In the genomic region with DNA sequence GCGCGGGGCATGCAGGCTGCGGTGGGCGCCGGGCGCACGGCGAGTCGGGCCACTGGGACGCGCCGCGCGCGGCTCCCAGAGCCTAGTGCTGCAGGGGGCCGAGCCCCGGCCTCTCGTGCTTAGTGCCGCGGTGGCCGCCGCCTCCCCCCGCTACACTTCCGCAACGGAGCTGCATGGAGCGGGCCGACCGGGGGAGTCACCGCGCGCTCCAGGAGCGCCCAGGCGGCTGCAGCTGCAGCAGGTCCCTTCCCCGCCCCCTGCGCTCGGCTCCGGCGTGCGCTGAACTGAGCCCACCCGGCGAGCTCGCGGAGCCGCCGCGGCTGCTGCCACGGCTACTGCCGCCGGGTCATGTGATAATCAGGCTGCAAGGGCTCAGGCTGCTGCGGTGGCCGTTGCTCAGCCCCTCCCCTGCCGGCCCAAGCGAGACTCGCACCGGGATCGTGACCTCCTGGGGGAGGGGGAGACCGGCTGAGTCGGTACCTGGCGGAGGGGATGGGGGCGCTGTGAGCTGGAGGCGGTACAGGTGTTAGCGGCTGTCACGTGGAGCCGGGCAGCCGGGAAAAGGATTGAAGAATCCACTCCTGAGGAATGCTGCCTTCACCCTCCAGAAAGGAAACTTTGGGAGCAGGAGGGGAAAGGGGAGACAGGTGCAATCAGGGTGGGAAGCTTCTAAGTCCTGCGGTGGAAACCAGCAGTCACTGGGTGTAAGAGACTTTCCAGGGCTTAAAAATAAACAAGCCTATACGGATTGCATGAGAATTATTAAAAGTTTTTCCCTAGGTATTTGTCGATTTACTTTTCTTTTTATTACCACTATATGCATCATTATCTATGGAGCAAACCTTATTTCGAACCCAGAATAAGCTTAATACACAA, we compare ENCODE assay signal across 8 cellular contexts. TPM values are rescaled to one million over a fixed set of nuclear protein-coding genes. Genes with fewer than 3 reads are reported as not detected.
DNase-seq lines count a peak whose midpoint lies in the region; ATAC-seq and TF ChIP-seq lines count a peak whose summit lies in the region.

A gene with protein sequence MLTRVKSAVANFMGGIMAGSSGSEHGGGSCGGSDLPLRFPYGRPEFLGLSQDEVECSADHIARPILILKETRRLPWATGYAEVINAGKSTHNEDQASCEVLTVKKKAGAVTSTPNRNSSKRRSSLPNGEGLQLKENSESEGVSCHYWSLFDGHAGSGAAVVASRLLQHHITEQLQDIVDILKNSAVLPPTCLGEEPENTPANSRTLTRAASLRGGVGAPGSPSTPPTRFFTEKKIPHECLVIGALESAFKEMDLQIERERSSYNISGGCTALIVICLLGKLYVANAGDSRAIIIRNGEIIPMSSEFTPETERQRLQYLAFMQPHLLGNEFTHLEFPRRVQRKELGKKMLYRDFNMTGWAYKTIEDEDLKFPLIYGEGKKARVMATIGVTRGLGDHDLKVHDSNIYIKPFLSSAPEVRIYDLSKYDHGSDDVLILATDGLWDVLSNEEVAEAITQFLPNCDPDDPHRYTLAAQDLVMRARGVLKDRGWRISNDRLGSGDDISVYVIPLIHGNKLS (minus strand): TSS at position 352 of the 876 bp plus-strand sequence. CDS start 414 bp downstream, outside the sequence.

- peak within 1 kb of the TSS; percentile 98 for H3K4me2 ChIP-seq in neural progenitor cell

- H3K4me1 Mint-ChIP-seq in activated naive CD4-positive, alpha-beta T cell treated with anti-CD3 and anti-CD28 coated beads for 36 hours (ENCODE audit: low read depth) = peaks cover 6% of the 10 kb centered on the region
- peaks cover 25% of the 10 kb centered on the region for H3K4me1 Mint-ChIP-seq in neural progenitor cell

- peaks cover 9% of the 10 kb centered on the region for H4K20me1 ChIP-seq in neural progenitor cell (ENCODE audit: low read depth)

- H3K36me3 ChIP-seq in neural progenitor cell = no peaks in the 10 kb centered on the region

- peak within 1 kb of the TSS; percentile 3 for H3K9ac ChIP-seq in neural progenitor cell

- H3K27me3 ChIP-seq in neural progenitor cell = peaks cover 33% of the 10 kb centered on the region

- H3K9me3 ChIP-seq in neural progenitor cell (ENCODE audit: low read depth) = no peaks in the 10 kb centered on the region

- H3K4me1 ChIP-seq in neural progenitor cell = peaks cover 11% of the 10 kb centered on the region

- no peaks in the 10 kb centered on the region for H3K9me3 Mint-ChIP-seq in activated naive CD4-positive, alpha-beta T cell treated with anti-CD3 and anti-CD28 coated beads for 36 hours
- H3K9me3 Mint-ChIP-seq in neural progenitor cell = no peaks in the 10 kb centered on the region

- no peak within 1 kb of the TSS for H3K27ac ChIP-seq in neural progenitor cell

- H3K27me3 Mint-ChIP-seq in activated naive CD4-positive, alpha-beta T cell treated with anti-CD3 and anti-CD28 coated beads for 36 hours (ENCODE audit: low read depth) = peaks cover 35% of the 10 kb centered on the region
- H3K27me3 Mint-ChIP-seq in neural progenitor cell (ENCODE audit: insufficient read depth, low read depth) = peaks cover 12% of the 10 kb centered on the region

- H3K4me3 Mint-ChIP-seq in activated naive CD4-positive, alpha-beta T cell treated with anti-CD3 and anti-CD28 coated beads for 36 hours = peak within 1 kb of the TSS; percentile 78
- peak within 1 kb of the TSS; percentile 99 for H3K4me3 Mint-ChIP-seq in neural progenitor cell

- ATAC-seq in GM19467 (IDR thresholded peaks at IDR 0.05; ENCODE audit: unreplicated experiment) = peak; percentile 85
- ATAC-seq in HG03521 (IDR thresholded peaks at IDR 0.05; ENCODE audit: unreplicated experiment) = peak; percentile 55

- H3K27ac Mint-ChIP-seq in activated naive CD4-positive, alpha-beta T cell treated with anti-CD3 and anti-CD28 coated beads for 36 hours = no peak within 1 kb of the TSS
- no peak within 1 kb of the TSS for H3K27ac Mint-ChIP-seq in neural progenitor cell

- CTCF ChIA-PET in activated naive CD4-positive, alpha-beta T cell treated with anti-CD3 and anti-CD28 coated beads for 36 hours (lab: Charles Lee) = interaction anchor here (1.2 to 1.7 kb wide), 2 partner anchors 11 to 128 kb away, joined by 3 to 5 read pairs; no protein-coding TSS in a partner anchor

- peak within 1 kb of the TSS; percentile 88 for H3K4me3 ChIP-seq in neural progenitor cell

- peak within 1 kb of the TSS; percentile 96 for H2AFZ ChIP-seq in neural progenitor cell (replicated peaks)

- peak; percentile 69 for TF ChIP-seq CTCF in neural progenitor cell (IDR thresholded peaks at IDR 0.05)

- H3F3A ChIP-seq in neural progenitor cell (ENCODE audit: low read depth) = peaks cover 21% of the 10 kb centered on the region

- intact Hi-C loops in activated naive CD4-positive, alpha-beta T cell treated with anti-CD3 and anti-CD28 coated beads for 36 hours (cut with micrococcal nuclease) = no loop called here

- DNase-seq in DMS53 (lab: John Stamatoyannopoulos, UW) (peak; percentile 98), NCI-H748 (lab: John Stamatoyannopoulos, UW; ENCODE audit: unreplicated experiment) (peak; percentile 94), glomerular visceral epithelial cell (ENCODE audit: extremely low spot score) (peak; percentile 77), neural progenitor cell (ENCODE audit: low spot score) (peak; percentile 93), NK-92 (lab: John Stamatoyannopoulos, UW; ENCODE audit: unreplicated experiment) (no peak)
- DNase-seq in activated naive CD4-positive, alpha-beta T cell treated with anti-CD3 and anti-CD28 coated beads for 36 hours = peak; percentile 50

- H3K36me3 Mint-ChIP-seq in activated naive CD4-positive, alpha-beta T cell treated with anti-CD3 and anti-CD28 coated beads for 36 hours (ENCODE audit: low read depth) = no peaks in the 10 kb centered on the region
- no peaks in the 10 kb centered on the region for H3K36me3 Mint-ChIP-seq in neural progenitor cell

- H3K79me2 ChIP-seq in neural progenitor cell (ENCODE audit: low read depth) = no peaks in the 10 kb centered on the region

RNA-seq across cellular contexts. Expression of the gene that starts here (rescaled TPM):
- not detected for total RNA-seq in activated naive CD4-positive, alpha-beta T cell treated with anti-CD3 and anti-CD28 coated beads for 36 hours
- total RNA-seq in neural progenitor cell (ENCODE audit: low replicate concordance) = 3.5 and 4.6 TPM in 2 replicates

Comparison
In these comparisons a context has a peak if more than half of its experiments do, and no peak if none do; other contexts are left out.
1. Peak in DNase-seq in activated naive CD4-positive, alpha-beta T cell treated with anti-CD3 and anti-CD28 coated beads for 36 hours; RNA of the gene not detected or under 1 TPM.